Comparison of ENCODE assay signal across 31 cellular contexts in the genomic region with DNA sequence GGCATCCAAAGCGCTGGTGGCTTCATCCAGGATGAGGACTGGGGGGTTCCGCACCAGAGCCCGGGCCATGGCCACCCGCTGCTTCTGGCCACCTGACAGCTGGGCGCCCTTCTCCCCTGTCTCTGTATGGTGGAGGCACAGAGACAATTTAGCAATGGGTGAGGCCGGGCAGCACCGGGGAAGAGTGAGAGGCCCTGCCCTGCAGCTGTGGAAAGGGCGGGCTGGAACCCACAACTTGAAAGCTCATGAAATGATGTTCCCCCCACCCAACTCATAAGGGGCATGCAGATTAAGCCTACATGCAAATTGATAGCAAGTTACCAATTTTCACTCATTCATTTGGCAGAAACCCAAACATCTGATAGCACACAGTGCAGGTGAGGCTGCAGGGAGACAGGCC.
"Had no signal": no experiment of that assay in that cellular context is flagged by ENCODE, and none has a peak within 500 bp of the region (broad histone marks: within the 10 kb centered on the region; RNA-seq: fewer than 3 reads in every experiment).

No MANE protein-coding gene starts in this region.

- H3K9ac ChIP-seq: KMS-11 had no signal

- H3K27ac ChIP-seq: adrenal gland, body of pancreas, breast epithelium, KMS-11, Peyer's patch, SJCRH30, SK-N-MC had no signal

- H3K27me3 ChIP-seq: adrenal gland, body of pancreas, breast epithelium, Peyer's patch, SJCRH30 had no signal

- FAIRE-seq: astrocyte, TTC549 had no signal

- DNase-seq: activated CD4-positive, alpha-beta T cell treated with anti-CD3 and anti-CD28 coated beads for 36 hours; activated CD4-positive, alpha-beta T cell treated with anti-CD3 and anti-CD28 coated beads, Interleukin-2, amount 10 ng/mL, durations not matched to agents 7 days and 5 days; activated CD4-positive, alpha-beta T cell treated with anti-CD3 and anti-CD28 coated beads, Interleukin-2, amount 50 U/mL, for 48 hours; activated CD8-positive, alpha-beta memory T cell treated with anti-CD3 and anti-CD28 coated beads, Interleukin-2, amount 50 U/mL, for 4 hours; activated gamma-delta T cell treated with Interleukin-2 at 50 U/mL for 16 hours; activated naive CD4-positive, alpha-beta T cell treated with anti-CD3 and anti-CD28 coated beads for 36 hours; activated T-cell treated with anti-CD3 and anti-CD28 coated beads for 4 hours; activated T-cell treated with anti-CD3 and anti-CD28 coated beads, Interleukin-2, amount 50 U/mL, for 4 hours; adrenal gland; body of pancreas; NCI-H1048; NCI-H1105 treated with DMSO at 0.1 percent for 48 hours; NCI-H1436; NCI-H1694; NCI-H1930; NCI-H2081 treated with DMSO at 0.1 percent for 48 hours; NCI-H345; NCI-H524 treated with DMSO at 0.1 percent for 48 hours; NK-92 treated with Interleukin-12 subunit alpha and Interleukin-12 subunit beta, amount 100 ng/mL, for 24 hours; PC-3; Peyer's patch; Right ventricle myocardium superior; RPMI8226; SJCRH30 had no signal

- H3K4me2 ChIP-seq: KMS-11 had no signal

- H3K36me3 ChIP-seq: adrenal gland, breast epithelium, Peyer's patch, SJCRH30 had no signal

- H3K9me3 ChIP-seq: adrenal gland, body of pancreas, breast epithelium, Peyer's patch, SJCRH30 had no signal

- H3K4me3 ChIP-seq: adrenal gland, body of pancreas, breast epithelium, Peyer's patch, SJCRH30, SK-N-MC had no signal

- H3K4me1 ChIP-seq: adrenal gland, body of pancreas, breast epithelium, Peyer's patch had no signal

- ATAC-seq: activated CD4-positive, alpha-beta T cell treated with anti-CD3 and anti-CD28 coated beads for 36 hours; activated CD4-positive, CD25-positive, alpha-beta regulatory T cell treated with anti-CD3 and anti-CD28 coated beads, Interleukin-2, amount 50 U/mL, for 24 hours; activated naive CD4-positive, alpha-beta T cell treated with anti-CD3 and anti-CD28 coated beads, Interleukin-2, amount 50 U/mL, for 72 hours; activated T-cell treated with anti-CD3 and anti-CD28 coated beads, Interleukin-2, amount 50 U/mL, for 4 hours; body of pancreas; PC-3 had no signal
